ENCODE assay signal across 10 cellular contexts in genomic region chr19:58317481-58318072, GRCh38. TPM values are rescaled to one million over a fixed set of nuclear protein-coding genes. Genes with fewer than 3 reads are reported as not detected.
A peak's percentile ranks its signal among the peaks of the same experiment; 100 is the strongest.
DNase-seq lines count a peak whose midpoint lies in the region; ATAC-seq and TF ChIP-seq lines count a peak whose summit lies in the region.
"Had no signal": no experiment of that assay in that cellular context is flagged by ENCODE, and none has a peak within 500 bp of the region (broad histone marks: within the 10 kb centered on the region; RNA-seq: fewer than 3 reads in every experiment).

No MANE protein-coding gene starts in this region.

- peaks cover 3% of the 10 kb centered on the region for H3K36me3 Mint-ChIP-seq in T-helper 17 cell (ENCODE audit: low read depth)
- peaks cover 16% of the 10 kb centered on the region for H3K36me3 Mint-ChIP-seq in glutamatergic neuron (ENCODE audit: unreplicated experiment)

- peak; percentile 29 for DNase-seq in AG10803 (ENCODE audit: low read depth)
- peak; percentile 35 for DNase-seq in HK-2 (ENCODE audit: unreplicated experiment)
- DNase-seq in T-helper 17 cell, result no peak
- DNase-seq in fibroblast of the conjunctiva (ENCODE audit: low read depth), result peak; percentile 8
- no peak for DNase-seq in glutamatergic neuron
- no peak for DNase-seq in NCI-H146 treated with DMSO at 0.1 percent for 48 hours (lab: John Stamatoyannopoulos, UW; ENCODE audit: unreplicated experiment)
- DNase-seq in activated CD4-positive, alpha-beta T cell treated with anti-CD3 and anti-CD28 coated beads for 4 hours, result no peak
- DNase-seq: small intestine, T-helper 9 cell had no signal

- ATAC-seq in T-helper 17 cell (no peak), GM21576 (IDR thresholded peaks at IDR 0.05; ENCODE audit: unreplicated experiment) (no peak)

- H3K27me3 Mint-ChIP-seq in T-helper 17 cell, result no peaks in the 10 kb centered on the region
- H3K27me3 Mint-ChIP-seq in glutamatergic neuron (ENCODE audit: unreplicated experiment), result peaks cover 5% of the 10 kb centered on the region

- no peaks in the 10 kb centered on the region for H3K9me3 ChIP-seq in T-helper 17 cell (ENCODE audit: control insufficient read depth, low read length, poor library complexity, severe bottlenecking)

- H3K4me3 Mint-ChIP-seq in T-helper 17 cell (no peak overlapping the region), glutamatergic neuron (ENCODE audit: unreplicated experiment) (no peak overlapping the region)

- H3K4me3 ChIP-seq in AG10803 (ENCODE audit: low read length), result no peak overlapping the region

- peaks cover 6% of the 10 kb centered on the region for H3K9me3 Mint-ChIP-seq in glutamatergic neuron (ENCODE audit: unreplicated experiment)

- TF ChIP-seq CTCF in AG10803 (conservative IDR thresholded peaks at IDR 0.05; ENCODE audit: low read length) (no peak), glutamatergic neuron (IDR thresholded peaks at IDR 0.05; ENCODE audit: partially characterized antibody, unreplicated experiment) (no peak)

- H3K27ac Mint-ChIP-seq in T-helper 17 cell, result peak overlapping the region; percentile 67
- no peak overlapping the region for H3K27ac Mint-ChIP-seq in glutamatergic neuron (ENCODE audit: unreplicated experiment)

- peaks cover 4% of the 10 kb centered on the region for H3K4me1 Mint-ChIP-seq in T-helper 17 cell
- peaks cover 3% of the 10 kb centered on the region for H3K4me1 Mint-ChIP-seq in glutamatergic neuron (ENCODE audit: low read depth, unreplicated experiment)

RNA-seq across cellular contexts. Expression of gene ZSCAN22, which starts 9.2 kb away (rescaled TPM):
- total RNA-seq in T-helper 17 cell, result 1 to 10 TPM; 1.5 to 1.7 TPM
- 4.9 TPM for total RNA-seq in glutamatergic neuron (ENCODE audit: unreplicated experiment)

RNA-seq across cellular contexts. Expression of gene ERVK3-1, which starts 12.4 kb away (rescaled TPM):
- total RNA-seq in T-helper 17 cell (100 to 1,000 TPM; 108 to 110 TPM), glutamatergic neuron (ENCODE audit: unreplicated experiment) (56.2 TPM)

RNA-seq across cellular contexts. Expression of gene A1BG, which starts 35.7 kb away (rescaled TPM):
- 10 to 100 TPM; 16.0 to 21.7 TPM for total RNA-seq in T-helper 17 cell
- total RNA-seq in glutamatergic neuron (ENCODE audit: unreplicated experiment), result 27.3 TPM

RNA-seq across cellular contexts. Expression of gene ZNF8, which starts 38.8 kb away (rescaled TPM):
- total RNA-seq in T-helper 17 cell (1 to 10 TPM; 5.6 to 6.6 TPM), glutamatergic neuron (ENCODE audit: unreplicated experiment) (24.8 TPM)

RNA-seq across cellular contexts. Expression of gene ZNF497, which starts 45.0 kb away (rescaled TPM):
- total RNA-seq in T-helper 17 cell (1 to 10 TPM in 1 of 2 donors, under 1 TPM in 1; 0.55 to 1.6 TPM), glutamatergic neuron (ENCODE audit: unreplicated experiment) (3.5 TPM)

Comparison
In these comparisons a context has a peak if more than half of its experiments do, and no peak if none do; other contexts are left out.
1. DNase-seq: peak in AG10803 (single experiment), HK-2 (single experiment) and fibroblast of the conjunctiva (single experiment); none in T-helper 17 cell (0 of 3), glutamatergic neuron (single experiment), NCI-H146 treated with DMSO at 0.1 percent for 48 hours (single experiment) and activated CD4-positive, alpha-beta T cell treated with anti-CD3 and anti-CD28 coated beads for 4 hours (0 of 2).